ENCODE assay signal across 1 cellular context in the genomic region with DNA sequence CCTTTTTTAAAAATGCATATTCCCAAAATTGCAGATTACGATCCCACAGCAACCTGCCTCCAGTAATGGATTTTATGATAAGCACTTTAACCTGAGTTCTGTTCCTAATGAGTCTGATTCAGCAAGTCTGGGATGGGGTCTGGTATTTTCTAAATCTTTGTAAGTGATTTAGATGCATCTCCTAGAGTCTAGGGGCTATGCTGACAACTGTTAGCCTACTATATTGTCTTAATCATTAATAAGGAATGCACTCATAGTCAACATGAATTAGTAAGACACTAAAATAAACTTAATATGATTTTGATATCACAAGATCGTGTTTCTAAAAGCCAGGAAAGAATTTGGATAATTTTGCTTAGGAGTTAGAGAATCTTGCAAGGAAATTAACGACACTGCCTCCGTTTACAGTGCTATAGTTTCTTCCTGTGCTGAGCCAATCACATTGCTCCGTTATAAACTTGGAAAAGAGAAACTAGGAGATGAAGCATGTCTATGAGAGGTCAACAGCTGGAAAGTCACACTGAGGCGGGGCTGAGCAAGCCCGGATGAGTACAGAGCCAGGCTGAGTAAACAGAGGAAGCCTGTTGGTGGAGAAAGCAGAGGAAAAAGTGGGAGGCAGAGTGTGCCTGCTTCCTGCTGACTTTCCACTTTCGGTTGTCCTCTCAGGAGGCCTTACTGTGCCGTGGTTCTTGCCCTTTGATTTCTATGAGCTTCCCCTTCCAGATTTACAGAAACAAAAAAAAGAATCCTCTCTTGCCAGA.
TF ChIP-seq lines count a peak whose summit lies in the region.

No MANE protein-coding gene starts in this region.

TF ChIP-seq in K562, 482 proteins besides CTCF, POLR2A, EP300 and RAD21 (continued from another document):
- TF ChIP-seq, protein P1, sequence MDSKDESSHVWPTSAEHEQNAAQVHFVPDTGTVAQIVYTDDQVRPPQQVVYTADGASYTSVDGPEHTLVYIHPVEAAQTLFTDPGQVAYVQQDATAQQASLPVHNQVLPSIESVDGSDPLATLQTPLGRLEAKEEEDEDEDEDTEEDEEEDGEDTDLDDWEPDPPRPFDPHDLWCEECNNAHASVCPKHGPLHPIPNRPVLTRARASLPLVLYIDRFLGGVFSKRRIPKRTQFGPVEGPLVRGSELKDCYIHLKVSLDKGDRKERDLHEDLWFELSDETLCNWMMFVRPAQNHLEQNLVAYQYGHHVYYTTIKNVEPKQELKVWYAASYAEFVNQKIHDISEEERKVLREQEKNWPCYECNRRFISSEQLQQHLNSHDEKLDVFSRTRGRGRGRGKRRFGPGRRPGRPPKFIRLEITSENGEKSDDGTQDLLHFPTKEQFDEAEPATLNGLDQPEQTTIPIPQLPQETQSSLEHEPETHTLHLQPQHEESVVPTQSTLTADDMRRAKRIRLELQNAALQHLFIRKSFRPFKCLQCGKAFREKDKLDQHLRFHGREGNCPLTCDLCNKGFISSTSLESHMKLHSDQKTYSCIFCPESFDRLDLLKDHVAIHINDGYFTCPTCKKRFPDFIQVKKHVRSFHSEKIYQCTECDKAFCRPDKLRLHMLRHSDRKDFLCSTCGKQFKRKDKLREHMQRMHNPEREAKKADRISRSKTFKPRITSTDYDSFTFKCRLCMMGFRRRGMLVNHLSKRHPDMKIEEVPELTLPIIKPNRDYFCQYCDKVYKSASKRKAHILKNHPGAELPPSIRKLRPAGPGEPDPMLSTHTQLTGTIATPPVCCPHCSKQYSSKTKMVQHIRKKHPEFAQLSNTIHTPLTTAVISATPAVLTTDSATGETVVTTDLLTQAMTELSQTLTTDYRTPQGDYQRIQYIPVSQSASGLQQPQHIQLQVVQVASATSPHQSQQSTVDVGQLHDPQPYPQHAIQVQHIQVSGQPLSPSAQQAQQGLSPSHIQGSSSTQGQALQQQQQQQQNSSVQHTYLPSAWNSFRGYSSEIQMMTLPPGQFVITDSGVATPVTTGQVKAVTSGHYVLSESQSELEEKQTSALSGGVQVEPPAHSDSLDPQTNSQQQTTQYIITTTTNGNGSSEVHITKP (IDR thresholded peaks at IDR 0.05; ENCODE audit: partially characterized antibody), result peak; percentile 22
- peak; percentile 52; the same call in 1 of the 2 replicates for TF ChIP-seq FOXA1 (IDR thresholded peaks at IDR 0.05; ENCODE audit: borderline replicate concordance)
- TF ChIP-seq, protein P2, sequence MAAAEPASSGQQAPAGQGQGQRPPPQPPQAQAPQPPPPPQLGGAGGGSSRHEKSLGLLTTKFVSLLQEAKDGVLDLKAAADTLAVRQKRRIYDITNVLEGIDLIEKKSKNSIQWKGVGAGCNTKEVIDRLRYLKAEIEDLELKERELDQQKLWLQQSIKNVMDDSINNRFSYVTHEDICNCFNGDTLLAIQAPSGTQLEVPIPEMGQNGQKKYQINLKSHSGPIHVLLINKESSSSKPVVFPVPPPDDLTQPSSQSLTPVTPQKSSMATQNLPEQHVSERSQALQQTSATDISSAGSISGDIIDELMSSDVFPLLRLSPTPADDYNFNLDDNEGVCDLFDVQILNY (CRISPR knock-in tag; IDR thresholded peaks at IDR 0.05), result no peak
- peak; percentile 23; the same call in 1 of the 2 replicates for TF ChIP-seq CTBP1 (IDR thresholded peaks at IDR 0.05; ENCODE audit: borderline replicate concordance)
- TF ChIP-seq JUND (IDR thresholded peaks at IDR 0.05; ENCODE audit: borderline replicate concordance, low read depth, low read length), result 0 out of 2 replicates have a peak, but pooled peaks have one; percentile 9
- TF ChIP-seq JUND (tag; IDR thresholded peaks at IDR 0.05; ENCODE audit: borderline replicate concordance, low read depth, low read length), result no peak
- TF ChIP-seq EHMT2 (IDR thresholded peaks at IDR 0.05), result no peak
- no peak for TF ChIP-seq MEIS2 (IDR thresholded peaks at IDR 0.05; ENCODE audit: partially characterized antibody)
- peak; percentile 18; the same call in 1 of the 2 replicates for TF ChIP-seq MAFK (IDR thresholded peaks at IDR 0.05; ENCODE audit: low read length)
- no peak for TF ChIP-seq ZFP1 (CRISPR knock-in tag; IDR thresholded peaks at IDR 0.05)
- TF ChIP-seq MTA1 (IDR thresholded peaks at IDR 0.05; ENCODE audit: borderline replicate concordance), result no peak
- no peak for TF ChIP-seq NR3C1 (CRISPR knock-in tag; IDR thresholded peaks at IDR 0.05)
